15 cellular contexts compared by ENCODE assay signal in the genomic region with DNA sequence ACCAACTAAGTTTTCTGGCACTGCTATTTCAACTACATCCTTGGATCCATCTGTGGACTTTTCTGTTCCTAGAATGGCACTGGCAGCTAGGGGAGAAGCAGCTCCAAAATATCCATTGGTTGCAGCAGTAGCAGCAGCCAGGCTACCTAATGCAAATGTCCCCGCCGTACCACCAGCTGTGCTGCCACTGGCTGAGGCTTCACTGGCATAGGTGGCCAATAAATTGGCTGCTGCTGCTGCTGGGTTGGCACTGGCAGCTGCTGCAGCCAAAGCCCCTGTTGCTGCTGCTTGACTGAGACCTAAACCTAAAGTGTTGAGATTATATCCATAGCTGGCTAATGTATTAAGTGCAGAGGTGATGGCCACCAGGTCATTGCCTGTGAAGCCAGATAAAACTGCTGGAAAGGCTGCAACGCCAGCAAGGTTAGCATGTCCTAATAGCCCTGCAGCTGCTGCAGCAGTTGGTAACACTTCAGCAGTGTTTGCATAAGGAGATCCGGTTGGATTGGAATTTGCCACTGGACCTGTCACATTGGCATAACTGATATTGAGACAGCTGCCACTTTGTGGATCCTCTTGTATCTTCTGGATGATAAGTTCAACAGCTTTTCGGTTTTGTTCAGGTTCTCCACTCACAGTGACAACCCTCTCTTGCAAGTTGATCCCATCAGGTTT.
A peak's percentile ranks its signal among the peaks of the same experiment; 100 is the strongest.
DNase-seq lines count a peak whose midpoint lies in the region; ATAC-seq and TF ChIP-seq lines count a peak whose summit lies in the region.
"Had no signal": no experiment of that assay in that cellular context is flagged by ENCODE, and none has a peak within 500 bp of the region (broad histone marks: within the 10 kb centered on the region; RNA-seq: fewer than 3 reads in every experiment).

No MANE protein-coding gene starts in this region.

- no peak overlapping the region for H3K27ac Mint-ChIP-seq in GM23338
- H3K27ac Mint-ChIP-seq in activated CD4-positive, alpha-beta T cell treated with anti-CD3 and anti-CD28 coated beads, Interleukin-2, amount 10 ng/mL, durations not matched to agents 24 days and 14 days, result no peak overlapping the region
- H3K27ac Mint-ChIP-seq: activated CD4-positive, alpha-beta T cell treated with anti-CD3 and anti-CD28 coated beads, Interleukin-2, amount 10 ng/mL, durations not matched to agents 7 days and 5 days; B cell had no signal

- no peak overlapping the region for H3K4me2 ChIP-seq in GM23338
- H3K4me2 ChIP-seq in neural cell (ENCODE audit: low read length), result no peak overlapping the region

- no peak for TF ChIP-seq RAD21 in neural cell (conservative IDR thresholded peaks at IDR 0.05)

- H2AFZ ChIP-seq in GM23338, result no peak overlapping the region
- H2AFZ ChIP-seq in neural cell (ENCODE audit: low read depth, low read length), result no peak overlapping the region

- peak; percentile 26; the same call in 1 of the 3 replicates for ATAC-seq in GM23338
- ATAC-seq: left ventricle myocardium superior had no signal

- no peaks in the 10 kb centered on the region for H3K9me3 Mint-ChIP-seq in GM23338
- H3K9me3 Mint-ChIP-seq in activated CD4-positive, alpha-beta T cell treated with anti-CD3 and anti-CD28 coated beads, Interleukin-2, amount 10 ng/mL, durations not matched to agents 24 days and 14 days, result peaks cover 3% of the 10 kb centered on the region

- H3K36me3 ChIP-seq in GM23338 (ENCODE audit: insufficient read depth), result no peaks in the 10 kb centered on the region
- H3K36me3 ChIP-seq in neural cell (ENCODE audit: insufficient read depth, low read length), result no peaks in the 10 kb centered on the region
- H3K36me3 ChIP-seq: ovary had no signal

- TF ChIP-seq EP300 in neural cell (conservative IDR thresholded peaks at IDR 0.05; ENCODE audit: poor library complexity, severe bottlenecking), result no peak

- no peak overlapping the region for H3K27ac ChIP-seq in GM23338 (ENCODE audit: low read depth)
- H3K27ac ChIP-seq in neural cell (ENCODE audit: low read length), result no peak overlapping the region
- H3K27ac ChIP-seq: esophagus muscularis mucosa, ovary, skin epidermis had no signal

- H3F3A ChIP-seq in GM23338 (replicated peaks; ENCODE audit: low read depth) (no peaks in the 10 kb centered on the region), neural cell (ENCODE audit: insufficient read depth, low read length, poor library complexity, severe bottlenecking) (no peaks in the 10 kb centered on the region)

- H3K4me1 ChIP-seq in GM23338 (ENCODE audit: insufficient read depth), result no peaks in the 10 kb centered on the region
- H3K4me1 ChIP-seq: esophagus muscularis mucosa had no signal

- no peak overlapping the region for H3K4me3 Mint-ChIP-seq in GM23338
- no peak overlapping the region for H3K4me3 Mint-ChIP-seq in activated CD4-positive, alpha-beta T cell treated with anti-CD3 and anti-CD28 coated beads, Interleukin-2, amount 10 ng/mL, durations not matched to agents 24 days and 14 days
- H3K4me3 Mint-ChIP-seq: activated CD4-positive, alpha-beta T cell treated with anti-CD3 and anti-CD28 coated beads, Interleukin-2, amount 10 ng/mL, durations not matched to agents 7 days and 5 days; B cell had no signal

- H3K4me3 ChIP-seq in GM23338, result no peak overlapping the region
- H3K4me3 ChIP-seq in neural cell (ENCODE audit: low read length), result no peak overlapping the region
- H3K4me3 ChIP-seq in foreskin fibroblast (ENCODE audit: low read depth in 1 of 2, low read length in 2 of 2), result no peak overlapping the region
- H3K4me3 ChIP-seq: esophagus muscularis mucosa, ovary, skin epidermis had no signal

- H4K20me1 ChIP-seq in GM23338 (replicated peaks; ENCODE audit: insufficient read depth) (no peaks in the 10 kb centered on the region), neural cell (ENCODE audit: insufficient read depth) (no peaks in the 10 kb centered on the region)

- TF ChIP-seq CTCF in GM23338 (conservative IDR thresholded peaks at IDR 0.05; ENCODE audit: low read depth in 2 of 2) (no peak), neural cell (IDR thresholded peaks at IDR 0.05; ENCODE audit: poor library complexity, severe bottlenecking) (no peak), foreskin fibroblast (IDR thresholded peaks at IDR 0.05; ENCODE audit: low read depth, low read length) (no peak)

- no peaks in the 10 kb centered on the region for H3K27me3 Mint-ChIP-seq in GM23338 (ENCODE audit: insufficient read depth, low read depth, poor library complexity)
- H3K27me3 Mint-ChIP-seq in activated CD4-positive, alpha-beta T cell treated with anti-CD3 and anti-CD28 coated beads, Interleukin-2, amount 10 ng/mL, durations not matched to agents 24 days and 14 days, result no peaks in the 10 kb centered on the region
- H3K27me3 Mint-ChIP-seq: activated CD4-positive, alpha-beta T cell treated with anti-CD3 and anti-CD28 coated beads, Interleukin-2, amount 10 ng/mL, durations not matched to agents 7 days and 5 days; B cell had no signal

- intact Hi-C loops in activated CD4-positive, alpha-beta T cell treated with anti-CD3 and anti-CD28 coated beads, Interleukin-2, amount 10 ng/mL, durations not matched to agents 24 days and 14 days (cut with micrococcal nuclease), result no loop called here

- no peaks in the 10 kb centered on the region for H3K9me3 ChIP-seq in neural cell (ENCODE audit: low read length)
- H3K9me3 ChIP-seq: esophagus muscularis mucosa, ovary had no signal

- H3K9me2 ChIP-seq in GM23338 (ENCODE audit: insufficient read depth) (no peaks in the 10 kb centered on the region), neural cell (ENCODE audit: insufficient read depth, low read length) (no peaks in the 10 kb centered on the region)

- H3K9ac ChIP-seq in neural cell (ENCODE audit: low read length), result no peak overlapping the region

- H3K27me3 ChIP-seq in GM23338 (ENCODE audit: insufficient read depth) (no peaks in the 10 kb centered on the region), neural cell (ENCODE audit: insufficient read depth, low read depth, low read length) (no peaks in the 10 kb centered on the region)
- H3K27me3 ChIP-seq: esophagus muscularis mucosa, ovary had no signal

- H3K79me2 ChIP-seq in GM23338 (replicated peaks; ENCODE audit: insufficient read depth) (no peaks in the 10 kb centered on the region), neural cell (replicated peaks; ENCODE audit: insufficient read depth, low read length) (no peaks in the 10 kb centered on the region)

- no peak for DNase-seq in GM23338 (ENCODE audit: low spot score)
- peak; percentile 59 for DNase-seq in NCI-H1694 (lab: John Stamatoyannopoulos, UW)
- peak; percentile 97 for DNase-seq in NCI-H524 treated with DMSO at 0.1 percent for 48 hours (lab: John Stamatoyannopoulos, UW)
- DNase-seq in activated CD4-positive, alpha-beta T cell treated with anti-CD3 and anti-CD28 coated beads, Interleukin-2, amount 10 ng/mL, durations not matched to agents 24 days and 14 days, result no peak
- no peak for DNase-seq in HuH-7.5 (ENCODE audit: low spot score)
- no peak for DNase-seq in foreskin fibroblast
- DNase-seq: activated CD4-positive, alpha-beta T cell treated with anti-CD3 and anti-CD28 coated beads, Interleukin-2, amount 10 ng/mL, durations not matched to agents 7 days and 5 days; activated gamma-delta T cell treated with Interleukin-2 at 50 U/mL for 16 hours; amniotic stem cell; left ventricle myocardium superior; ovary had no signal

- peaks cover 6% of the 10 kb centered on the region for H3K4me1 Mint-ChIP-seq in GM23338
- no peaks in the 10 kb centered on the region for H3K4me1 Mint-ChIP-seq in activated CD4-positive, alpha-beta T cell treated with anti-CD3 and anti-CD28 coated beads, Interleukin-2, amount 10 ng/mL, durations not matched to agents 24 days and 14 days
- H3K4me1 Mint-ChIP-seq: activated CD4-positive, alpha-beta T cell treated with anti-CD3 and anti-CD28 coated beads, Interleukin-2, amount 10 ng/mL, durations not matched to agents 7 days and 5 days; B cell had no signal

- no peaks in the 10 kb centered on the region for H3K36me3 Mint-ChIP-seq in GM23338 (ENCODE audit: low read depth)
- H3K36me3 Mint-ChIP-seq in activated CD4-positive, alpha-beta T cell treated with anti-CD3 and anti-CD28 coated beads, Interleukin-2, amount 10 ng/mL, durations not matched to agents 24 days and 14 days (ENCODE audit: low read depth), result no peaks in the 10 kb centered on the region

TF ChIP-seq in GM23338, 12 proteins besides CTCF, POLR2A, EP300 and RAD21 (continues in another document):
- no peak for TF ChIP-seq POLR2AphosphoS5 (IDR thresholded peaks at IDR 0.05; ENCODE audit: low read depth)
- TF ChIP-seq CREB1 (CRISPR knock-in tag; IDR thresholded peaks at IDR 0.05; ENCODE audit: low read depth), result no peak
- TF ChIP-seq STAT1 (IDR thresholded peaks at IDR 0.05; ENCODE audit: unreplicated experiment), result no peak
- TF ChIP-seq EZH2 (IDR thresholded peaks at IDR 0.05; ENCODE audit: low read depth, unreplicated experiment), result no peak
- TF ChIP-seq EZH2phosphoT487 (IDR thresholded peaks at IDR 0.05; ENCODE audit: unreplicated experiment), result no peak
- no peak for TF ChIP-seq ZNF331 (CRISPR knock-in tag; IDR thresholded peaks at IDR 0.05; ENCODE audit: low read depth)

TF ChIP-seq in neural cell, 6 proteins besides CTCF, POLR2A, EP300 and RAD21:
- TF ChIP-seq POLR2AphosphoS5 (IDR thresholded peaks at IDR 0.05) (peak; percentile 48), TAF1 (IDR thresholded peaks at IDR 0.05; ENCODE audit: low read depth) (no peak), SMC3 (conservative IDR thresholded peaks at IDR 0.05; ENCODE audit: poor library complexity) (no peak)
TF ChIP-seq in neural cell: peak in this region for 1.

Comparison
In these comparisons a context has a peak if more than half of its experiments do, and no peak if none do; other contexts are left out.
1. DNase-seq: peak in NCI-H1694 (single experiment) and NCI-H524 treated with DMSO at 0.1 percent for 48 hours (single experiment); none in GM23338 (single experiment), activated CD4-positive, alpha-beta T cell treated with anti-CD3 and anti-CD28 coated beads, Interleukin-2, amount 10 ng/mL, durations not matched to agents 24 days and 14 days (single experiment), HuH-7.5 (single experiment) and foreskin fibroblast (0 of 2).